Comparison of ENCODE assay signal across 9 cellular contexts in genomic region chr18:11500153-11501122, GRCh38.
DNase-seq lines count a peak whose midpoint lies in the region; ATAC-seq lines count a peak whose summit lies in the region.
"Had no signal": no experiment of that assay in that cellular context is flagged by ENCODE, and none has a peak within 500 bp of the region (broad histone marks: within the 10 kb centered on the region; RNA-seq: fewer than 3 reads in every experiment).

No MANE protein-coding gene starts in this region.

- ATAC-seq in GM18498 (IDR thresholded peaks at IDR 0.05; ENCODE audit: unreplicated experiment) (peak; percentile 95), HG03045 (IDR thresholded peaks at IDR 0.05; ENCODE audit: unreplicated experiment) (peak; percentile 68)
- ATAC-seq in activated T-cell treated with anti-CD3 and anti-CD28 coated beads, Interleukin-2, amount 50 U/mL, for 72 hours (replicated peaks in 1 of 2): no peak

- DNase-seq in SW 1271 (lab: John Stamatoyannopoulos, UW): peak; percentile 77 to 95
- DNase-seq in myocyte (ENCODE audit: low read depth): peak; percentile 97
- DNase-seq in CD1c-positive myeloid dendritic cell (ENCODE audit: extremely low spot score): no peak
- no peak for DNase-seq in activated CD4-positive, alpha-beta T cell treated with anti-CD3 and anti-CD28 coated beads, Interleukin-2, amount 10 ng/mL, durations not matched to agents 7 days and 5 days
- DNase-seq in activated T-cell treated with anti-CD3 and anti-CD28 coated beads, Interleukin-2, amount 50 U/mL, for 72 hours: no peak
- no peak for DNase-seq in germinal center (ENCODE audit: low spot score)

- peaks cover 9% of the 10 kb centered on the region for H3K27me3 Mint-ChIP-seq in activated CD4-positive, alpha-beta T cell treated with anti-CD3 and anti-CD28 coated beads, Interleukin-2, amount 10 ng/mL, durations not matched to agents 7 days and 5 days
- H3K27me3 Mint-ChIP-seq in activated T-cell treated with anti-CD3 and anti-CD28 coated beads, Interleukin-2, amount 50 U/mL, for 72 hours (ENCODE audit: low read depth): peaks cover 14% of the 10 kb centered on the region

- CTCF ChIA-PET in activated CD4-positive, alpha-beta T cell treated with anti-CD3 and anti-CD28 coated beads, Interleukin-2, amount 10 ng/mL, durations not matched to agents 7 days and 5 days (lab: Charles Lee): no interaction called here

- POLR2A ChIA-PET in activated CD4-positive, alpha-beta T cell treated with anti-CD3 and anti-CD28 coated beads, Interleukin-2, amount 10 ng/mL, durations not matched to agents 7 days and 5 days (lab: Charles Lee): no interaction called here

- no peaks in the 10 kb centered on the region for H3K9me3 Mint-ChIP-seq in activated CD4-positive, alpha-beta T cell treated with anti-CD3 and anti-CD28 coated beads, Interleukin-2, amount 10 ng/mL, durations not matched to agents 7 days and 5 days
- H3K9me3 Mint-ChIP-seq in activated T-cell treated with anti-CD3 and anti-CD28 coated beads, Interleukin-2, amount 50 U/mL, for 72 hours: no peaks in the 10 kb centered on the region

- H3K36me3 Mint-ChIP-seq in activated CD4-positive, alpha-beta T cell treated with anti-CD3 and anti-CD28 coated beads, Interleukin-2, amount 10 ng/mL, durations not matched to agents 7 days and 5 days (ENCODE audit: low read depth): no peaks in the 10 kb centered on the region
- no peaks in the 10 kb centered on the region for H3K36me3 Mint-ChIP-seq in activated T-cell treated with anti-CD3 and anti-CD28 coated beads, Interleukin-2, amount 50 U/mL, for 72 hours (ENCODE audit: insufficient read depth in 2 of 2)
- H3K36me3 Mint-ChIP-seq: activated naive CD4-positive, alpha-beta T cell treated with anti-CD3 and anti-CD28 coated beads, Interleukin-2, amount 50 U/mL, for 72 hours had no signal

- H3K27ac Mint-ChIP-seq in activated CD4-positive, alpha-beta T cell treated with anti-CD3 and anti-CD28 coated beads, Interleukin-2, amount 10 ng/mL, durations not matched to agents 7 days and 5 days: no peak overlapping the region
- H3K27ac Mint-ChIP-seq in activated T-cell treated with anti-CD3 and anti-CD28 coated beads, Interleukin-2, amount 50 U/mL, for 72 hours: no peak overlapping the region
- H3K27ac Mint-ChIP-seq: activated naive CD4-positive, alpha-beta T cell treated with anti-CD3 and anti-CD28 coated beads, Interleukin-2, amount 50 U/mL, for 72 hours had no signal

- H3K4me1 Mint-ChIP-seq in activated CD4-positive, alpha-beta T cell treated with anti-CD3 and anti-CD28 coated beads, Interleukin-2, amount 10 ng/mL, durations not matched to agents 7 days and 5 days: no peaks in the 10 kb centered on the region
- H3K4me1 Mint-ChIP-seq in activated T-cell treated with anti-CD3 and anti-CD28 coated beads, Interleukin-2, amount 50 U/mL, for 72 hours (ENCODE audit: low read depth): no peaks in the 10 kb centered on the region

- H3K4me3 Mint-ChIP-seq in activated CD4-positive, alpha-beta T cell treated with anti-CD3 and anti-CD28 coated beads, Interleukin-2, amount 10 ng/mL, durations not matched to agents 7 days and 5 days: no peak overlapping the region
- no peak overlapping the region for H3K4me3 Mint-ChIP-seq in activated T-cell treated with anti-CD3 and anti-CD28 coated beads, Interleukin-2, amount 50 U/mL, for 72 hours

Comparison
In these comparisons a context has a peak if more than half of its experiments do, and no peak if none do; other contexts are left out.
1. ATAC-seq: peak in GM18498 (single experiment) and HG03045 (single experiment); none in activated T-cell treated with anti-CD3 and anti-CD28 coated beads, Interleukin-2, amount 50 U/mL, for 72 hours (0 of 2).
2. DNase-seq: peak in SW 1271 (2 of 2) and myocyte (single experiment); none in CD1c-positive myeloid dendritic cell (single experiment), activated CD4-positive, alpha-beta T cell treated with anti-CD3 and anti-CD28 coated beads, Interleukin-2, amount 10 ng/mL, durations not matched to agents 7 days and 5 days (single experiment), activated T-cell treated with anti-CD3 and anti-CD28 coated beads, Interleukin-2, amount 50 U/mL, for 72 hours (0 of 2) and germinal center (single experiment).